In genomic region chr1:121586369-121587229, GRCh38 we compare ENCODE assay signal across 14 cellular contexts.
A peak's percentile ranks its signal among the peaks of the same experiment; 100 is the strongest.
DNase-seq lines count a peak whose midpoint lies in the region; ATAC-seq, FAIRE-seq and TF ChIP-seq lines count a peak whose summit lies in the region.
"Had no signal": no experiment of that assay in that cellular context is flagged by ENCODE, and none has a peak within 500 bp of the region (broad histone marks: within the 10 kb centered on the region; RNA-seq: fewer than 3 reads in every experiment).

No MANE protein-coding gene starts in this region.

- no peaks in the 10 kb centered on the region for H3K27me3 ChIP-seq in HUES6 (ENCODE audit: control insufficient read depth, insufficient read depth, low read length)

- FAIRE-seq in D721Med (lab: Jason Lieb, UNC): no peak
- FAIRE-seq: islet of Langerhans had no signal

- no peaks in the 10 kb centered on the region; the same call in 1 of the 2 replicates for H3K9me3 ChIP-seq in HUES6 (ENCODE audit: control insufficient read depth, insufficient read depth, low read depth, low read length)
- peaks cover 2% of the 10 kb centered on the region for H3K9me3 ChIP-seq in mucosa of descending colon

- no TSS peak for BruUV-seq in Calu3 (replicated peaks; lab: Mats Ljungman, UMichigan)

- peak overlapping the region; percentile 13; the same call in 1 of the 2 replicates for H3K4me3 ChIP-seq in HUES6 (ENCODE audit: low read depth, low read length)
- H3K4me3 ChIP-seq in mucosa of descending colon: no peak overlapping the region
- H3K4me3 ChIP-seq in coronary artery: no peak overlapping the region

- peak overlapping the region; percentile 55 for H3K9ac ChIP-seq in HUES6 (ENCODE audit: low read length)

- CTCF ChIA-PET in Calu3 (lab: Charles Lee): no interaction called here

- peaks cover 8% of the 10 kb centered on the region for H3K4me1 Mint-ChIP-seq in Calu3 (ENCODE audit: low read depth, unreplicated experiment)
- peaks cover 7% of the 10 kb centered on the region for H3K4me1 Mint-ChIP-seq in central memory CD8-positive, alpha-beta T cell

- H3K36me3 ChIP-seq in HUES6 (ENCODE audit: control insufficient read depth, insufficient read depth, low read length): no peaks in the 10 kb centered on the region
- H3K36me3 ChIP-seq in mucosa of descending colon (ENCODE audit: low read depth): no peaks in the 10 kb centered on the region

- H3K4me1 ChIP-seq in HUES6 (ENCODE audit: control insufficient read depth, insufficient read depth, low read length) (peaks cover 16% of the 10 kb centered on the region), mucosa of descending colon (ENCODE audit: low read depth) (peaks cover 4% of the 10 kb centered on the region)

- no peak for TF ChIP-seq CTCF in Calu3 (IDR thresholded peaks at IDR 0.05; ENCODE audit: unreplicated experiment)
- TF ChIP-seq CTCF in mucosa of descending colon (IDR thresholded peaks at IDR 0.05): no peak
- no peak for TF ChIP-seq CTCF in coronary artery (IDR thresholded peaks at IDR 0.05)
- no peak for TF ChIP-seq CTCF in D721Med (IDR thresholded peaks at IDR 0.05; ENCODE audit: insufficient read depth, missing control alignments)

- peak; percentile 49 for DNase-seq in Calu3
- no peak for DNase-seq in central memory CD8-positive, alpha-beta T cell (ENCODE audit: low spot score in 2 of 2)
- peak; percentile 48 to 57 (median 51) for DNase-seq in mucosa of descending colon
- DNase-seq in coronary artery (ENCODE audit: low spot score): no peak
- DNase-seq in D721Med (ENCODE audit: insufficient read length, low spot score): no peak
- no peak for DNase-seq in GM19238 (ENCODE audit: insufficient read length, low spot score)
- DNase-seq: activated CD4-positive, alpha-beta T cell treated with anti-CD3 and anti-CD28 coated beads for 4 hours; aorta; DMS153; KG1; stimulated activated CD4-positive, alpha-beta T cell treated with anti-CD3 and anti-CD28 coated beads, Interleukin-4, amount 100 ng/mL, for 4 hours had no signal

- H3K36me3 Mint-ChIP-seq in Calu3 (ENCODE audit: insufficient read depth, unreplicated experiment): no peaks in the 10 kb centered on the region
- no peaks in the 10 kb centered on the region for H3K36me3 Mint-ChIP-seq in central memory CD8-positive, alpha-beta T cell (ENCODE audit: insufficient read depth)

- peak overlapping the region; percentile 28 for H3K4me3 Mint-ChIP-seq in Calu3 (ENCODE audit: low read depth, unreplicated experiment)
- peak overlapping the region; percentile 42 for H3K4me3 Mint-ChIP-seq in central memory CD8-positive, alpha-beta T cell

- intact Hi-C loops in Calu3 (cut with micrococcal nuclease; ENCODE audit: unreplicated experiment) (loop anchor here (2.0 to 5.0 kb wide), 2 partner anchors 64 to 74 kb away; no protein-coding TSS in a partner anchor), mucosa of descending colon (cut with DNase I, micrococcal nuclease) (no loop called here)

- peak overlapping the region; percentile 17 for H3K27ac Mint-ChIP-seq in Calu3 (ENCODE audit: unreplicated experiment)
- no peak overlapping the region for H3K27ac Mint-ChIP-seq in central memory CD8-positive, alpha-beta T cell (ENCODE audit: low read depth)

- no peaks in the 10 kb centered on the region for H3K27me3 Mint-ChIP-seq in Calu3 (ENCODE audit: unreplicated experiment)
- H3K27me3 Mint-ChIP-seq in central memory CD8-positive, alpha-beta T cell: no peaks in the 10 kb centered on the region

- H3K9me3 Mint-ChIP-seq in Calu3 (ENCODE audit: low read depth, unreplicated experiment): peaks cover 11% of the 10 kb centered on the region
- H3K9me3 Mint-ChIP-seq in central memory CD8-positive, alpha-beta T cell: peaks cover 6% of the 10 kb centered on the region

- peak overlapping the region; percentile 68; the same call in 1 of the 2 replicates for H3K27ac ChIP-seq in HUES6 (ENCODE audit: low read depth, low read length)
- H3K27ac ChIP-seq in coronary artery: no peak overlapping the region

- ATAC-seq in central memory CD8-positive, alpha-beta T cell (replicated peaks; ENCODE audit: extremely low read depth, poor library complexity, severe bottlenecking): no peak
- peak; percentile 77 for ATAC-seq in mucosa of descending colon
- no peak for ATAC-seq in HG02840 (IDR thresholded peaks at IDR 0.05; ENCODE audit: low FRiP score, unreplicated experiment)

Comparison
In these comparisons a context has a peak if more than half of its experiments do, and no peak if none do; other contexts are left out.
1. DNase-seq: peak in Calu3 (single experiment) and mucosa of descending colon (3 of 3); none in central memory CD8-positive, alpha-beta T cell (0 of 2), coronary artery (single experiment), D721Med (single experiment) and GM19238 (single experiment).